13 cellular contexts compared by ENCODE assay signal in genomic region chr15:100931143-100931890, GRCh38.
DNase-seq lines count a peak whose midpoint lies in the region; ATAC-seq lines count a peak whose summit lies in the region.
"Had no signal": no experiment of that assay in that cellular context is flagged by ENCODE, and none has a peak within 500 bp of the region (broad histone marks: within the 10 kb centered on the region; RNA-seq: fewer than 3 reads in every experiment).

No MANE protein-coding gene starts in this region.

- peak overlapping the region; percentile 74 for H3K27ac Mint-ChIP-seq in stimulated activated memory B cell treated with anti-CD40 and anti-IgM and Interleukin-4, amounts not matched to agents 10 μg/mL and 1 μg/mL and 100 μg/mL, for 72 hours
- H3K27ac Mint-ChIP-seq: neural progenitor cell had no signal

- DNase-seq in stimulated activated CD4-positive, alpha-beta T cell treated with anti-CD3 and anti-CD28 coated beads, Interleukin-4, amount 100 ng/mL, for 1 hour = no peak
- DNase-seq in NCI-H1436 treated with DMSO at 0.1 percent for 48 hours (lab: John Stamatoyannopoulos, UW) = no peak
- no peak for DNase-seq in stimulated activated CD4-positive, alpha-beta T cell treated with anti-CD3 and anti-CD28 coated beads, Interleukin-4, amount 100 ng/mL, for 4 hours
- DNase-seq: adrenal gland, Caco-2, KBM-7, NCI-H2107 had no signal

- peak overlapping the region; percentile 18 for H3K4me3 Mint-ChIP-seq in stimulated activated memory B cell treated with anti-CD40 and anti-IgM and Interleukin-4, amounts not matched to agents 10 μg/mL and 1 μg/mL and 100 μg/mL, for 72 hours
- H3K4me3 Mint-ChIP-seq: neural progenitor cell had no signal

- peaks cover 69% of the 10 kb centered on the region for H3K36me3 Mint-ChIP-seq in stimulated activated memory B cell treated with anti-CD40 and anti-IgM and Interleukin-4, amounts not matched to agents 10 μg/mL and 1 μg/mL and 100 μg/mL, for 72 hours
- H3K36me3 Mint-ChIP-seq: neural progenitor cell had no signal

- no peaks in the 10 kb centered on the region for H3K9me3 Mint-ChIP-seq in stimulated activated memory B cell treated with anti-CD40 and anti-IgM and Interleukin-4, amounts not matched to agents 10 μg/mL and 1 μg/mL and 100 μg/mL, for 72 hours
- H3K9me3 Mint-ChIP-seq: neural progenitor cell had no signal

- no peaks in the 10 kb centered on the region for H3K27me3 Mint-ChIP-seq in stimulated activated memory B cell treated with anti-CD40 and anti-IgM and Interleukin-4, amounts not matched to agents 10 μg/mL and 1 μg/mL and 100 μg/mL, for 72 hours

- H3K4me1 Mint-ChIP-seq in stimulated activated memory B cell treated with anti-CD40 and anti-IgM and Interleukin-4, amounts not matched to agents 10 μg/mL and 1 μg/mL and 100 μg/mL, for 72 hours = peaks cover 91% of the 10 kb centered on the region

- ATAC-seq in GM18867 (IDR thresholded peaks at IDR 0.05; ENCODE audit: unreplicated experiment) = peak; percentile 57
- peak; percentile 45 for ATAC-seq in GM21723 (IDR thresholded peaks at IDR 0.05; ENCODE audit: unreplicated experiment)
- peak; percentile 66 for ATAC-seq in HG03439 (IDR thresholded peaks at IDR 0.05; ENCODE audit: unreplicated experiment)
- ATAC-seq in stimulated activated memory B cell treated with anti-CD40 and anti-IgM and Interleukin-4, amounts not matched to agents 10 μg/mL and 1 μg/mL and 100 μg/mL, for 72 hours = no peak
- ATAC-seq: left lobe of liver had no signal
